ENCODE assay signal across 1 cellular context in genomic region chr10:73743905-73744689, GRCh38.
TF ChIP-seq lines count a peak whose summit lies in the region.

SEC24C (plus strand) TSS chr10:73744372; CDS start chr10:73746833, 2,461 bp downstream.

TF ChIP-seq in HepG2, 621 proteins besides CTCF, POLR2A, EP300 and RAD21 (continued from another document and continues in another):
- TF ChIP-seq ZNF142 (CRISPR knock-in tag; IDR thresholded peaks at IDR 0.05) (no peak), TGIF2 (CRISPR knock-in tag; IDR thresholded peaks at IDR 0.05) (peak; percentile 81; the same call in 1 of the 2 replicates), ARHGAP35 (CRISPR knock-in tag; IDR thresholded peaks at IDR 0.05; ENCODE audit: borderline replicate concordance) (no peak), ZSCAN9 (CRISPR knock-in tag; IDR thresholded peaks at IDR 0.05; ENCODE audit: borderline replicate concordance) (no peak), MLLT10 (CRISPR knock-in tag; IDR thresholded peaks at IDR 0.05) (no peak), ZBTB8A (CRISPR knock-in tag; IDR thresholded peaks at IDR 0.05; ENCODE audit: borderline replicate concordance, low read depth) (no peak), NFE2 (CRISPR knock-in tag; IDR thresholded peaks at IDR 0.05) (no peak), MXI1 (IDR thresholded peaks at IDR 0.05; ENCODE audit: borderline replicate concordance, low read depth, low read length) (peak; percentile 21; the same call in 1 of the 3 replicates), ONECUT2 (CRISPR knock-in tag; IDR thresholded peaks at IDR 0.05) (no peak), TBP (CRISPR knock-in tag; IDR thresholded peaks at IDR 0.05) (no peak), ZNF30 (CRISPR knock-in tag; IDR thresholded peaks at IDR 0.05) (no peak), ZNF343 (CRISPR knock-in tag; IDR thresholded peaks at IDR 0.05) (no peak), HMGXB3 (CRISPR knock-in tag; IDR thresholded peaks at IDR 0.05; ENCODE audit: borderline replicate concordance) (no peak), ZNF691 (CRISPR knock-in tag; IDR thresholded peaks at IDR 0.05; ENCODE audit: borderline replicate concordance, low read depth) (peak; percentile 13), MTF1 (CRISPR knock-in tag; IDR thresholded peaks at IDR 0.05) (no peak), SRSF9 (IDR thresholded peaks at IDR 0.05; ENCODE audit: borderline replicate concordance, insufficient read depth, low read depth, low read length, poor library complexity, severe bottlenecking) (no peak), ZSCAN12 (CRISPR knock-in tag; IDR thresholded peaks at IDR 0.05) (no peak), ZNF335 (CRISPR knock-in tag; IDR thresholded peaks at IDR 0.05) (no peak), PAF1 (CRISPR knock-in tag; IDR thresholded peaks at IDR 0.05) (no peak; the same call in 1 of the 2 replicates), NFE2L2 (IDR thresholded peaks at IDR 0.05; ENCODE audit: low read length) (no peak), ZMAT3 (CRISPR knock-in tag; conservative IDR thresholded peaks at IDR 0.05) (no peak; the same call in none of the 2 replicates), ZNF687 (CRISPR knock-in tag; IDR thresholded peaks at IDR 0.05) (peak; percentile 90), KAT2B (IDR thresholded peaks at IDR 0.05; ENCODE audit: borderline replicate concordance, low read depth, low read length) (no peak), ASH2L (IDR thresholded peaks at IDR 0.05; ENCODE audit: insufficient read length, low read depth, low read length) (peak; percentile 60), ZNF629 (CRISPR knock-in tag; conservative IDR thresholded peaks at IDR 0.05) (no peak), ZEB1 (IDR thresholded peaks at IDR 0.05; ENCODE audit: insufficient replicate concordance, low read depth) (no peak), RFXANK (CRISPR knock-in tag; IDR thresholded peaks at IDR 0.05) (0 out of 2 replicates have a peak, but pooled peaks have one; percentile 46)
- TF ChIP-seq, protein P1, sequence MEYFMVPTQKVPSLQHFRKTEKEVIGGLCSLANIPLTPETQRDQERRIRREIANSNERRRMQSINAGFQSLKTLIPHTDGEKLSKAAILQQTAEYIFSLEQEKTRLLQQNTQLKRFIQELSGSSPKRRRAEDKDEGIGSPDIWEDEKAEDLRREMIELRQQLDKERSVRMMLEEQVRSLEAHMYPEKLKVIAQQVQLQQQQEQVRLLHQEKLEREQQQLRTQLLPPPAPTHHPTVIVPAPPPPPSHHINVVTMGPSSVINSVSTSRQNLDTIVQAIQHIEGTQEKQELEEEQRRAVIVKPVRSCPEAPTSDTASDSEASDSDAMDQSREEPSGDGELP (IDR thresholded peaks at IDR 0.05; ENCODE audit: borderline replicate concordance, low read depth), result no peak; the same call in 1 of the 2 replicates
- TF ChIP-seq, protein P2, sequence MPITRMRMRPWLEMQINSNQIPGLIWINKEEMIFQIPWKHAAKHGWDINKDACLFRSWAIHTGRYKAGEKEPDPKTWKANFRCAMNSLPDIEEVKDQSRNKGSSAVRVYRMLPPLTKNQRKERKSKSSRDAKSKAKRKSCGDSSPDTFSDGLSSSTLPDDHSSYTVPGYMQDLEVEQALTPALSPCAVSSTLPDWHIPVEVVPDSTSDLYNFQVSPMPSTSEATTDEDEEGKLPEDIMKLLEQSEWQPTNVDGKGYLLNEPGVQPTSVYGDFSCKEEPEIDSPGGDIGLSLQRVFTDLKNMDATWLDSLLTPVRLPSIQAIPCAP (CRISPR knock-in tag; IDR thresholded peaks at IDR 0.05; ENCODE audit: low read depth), result no peak
- TF ChIP-seq, protein P3, sequence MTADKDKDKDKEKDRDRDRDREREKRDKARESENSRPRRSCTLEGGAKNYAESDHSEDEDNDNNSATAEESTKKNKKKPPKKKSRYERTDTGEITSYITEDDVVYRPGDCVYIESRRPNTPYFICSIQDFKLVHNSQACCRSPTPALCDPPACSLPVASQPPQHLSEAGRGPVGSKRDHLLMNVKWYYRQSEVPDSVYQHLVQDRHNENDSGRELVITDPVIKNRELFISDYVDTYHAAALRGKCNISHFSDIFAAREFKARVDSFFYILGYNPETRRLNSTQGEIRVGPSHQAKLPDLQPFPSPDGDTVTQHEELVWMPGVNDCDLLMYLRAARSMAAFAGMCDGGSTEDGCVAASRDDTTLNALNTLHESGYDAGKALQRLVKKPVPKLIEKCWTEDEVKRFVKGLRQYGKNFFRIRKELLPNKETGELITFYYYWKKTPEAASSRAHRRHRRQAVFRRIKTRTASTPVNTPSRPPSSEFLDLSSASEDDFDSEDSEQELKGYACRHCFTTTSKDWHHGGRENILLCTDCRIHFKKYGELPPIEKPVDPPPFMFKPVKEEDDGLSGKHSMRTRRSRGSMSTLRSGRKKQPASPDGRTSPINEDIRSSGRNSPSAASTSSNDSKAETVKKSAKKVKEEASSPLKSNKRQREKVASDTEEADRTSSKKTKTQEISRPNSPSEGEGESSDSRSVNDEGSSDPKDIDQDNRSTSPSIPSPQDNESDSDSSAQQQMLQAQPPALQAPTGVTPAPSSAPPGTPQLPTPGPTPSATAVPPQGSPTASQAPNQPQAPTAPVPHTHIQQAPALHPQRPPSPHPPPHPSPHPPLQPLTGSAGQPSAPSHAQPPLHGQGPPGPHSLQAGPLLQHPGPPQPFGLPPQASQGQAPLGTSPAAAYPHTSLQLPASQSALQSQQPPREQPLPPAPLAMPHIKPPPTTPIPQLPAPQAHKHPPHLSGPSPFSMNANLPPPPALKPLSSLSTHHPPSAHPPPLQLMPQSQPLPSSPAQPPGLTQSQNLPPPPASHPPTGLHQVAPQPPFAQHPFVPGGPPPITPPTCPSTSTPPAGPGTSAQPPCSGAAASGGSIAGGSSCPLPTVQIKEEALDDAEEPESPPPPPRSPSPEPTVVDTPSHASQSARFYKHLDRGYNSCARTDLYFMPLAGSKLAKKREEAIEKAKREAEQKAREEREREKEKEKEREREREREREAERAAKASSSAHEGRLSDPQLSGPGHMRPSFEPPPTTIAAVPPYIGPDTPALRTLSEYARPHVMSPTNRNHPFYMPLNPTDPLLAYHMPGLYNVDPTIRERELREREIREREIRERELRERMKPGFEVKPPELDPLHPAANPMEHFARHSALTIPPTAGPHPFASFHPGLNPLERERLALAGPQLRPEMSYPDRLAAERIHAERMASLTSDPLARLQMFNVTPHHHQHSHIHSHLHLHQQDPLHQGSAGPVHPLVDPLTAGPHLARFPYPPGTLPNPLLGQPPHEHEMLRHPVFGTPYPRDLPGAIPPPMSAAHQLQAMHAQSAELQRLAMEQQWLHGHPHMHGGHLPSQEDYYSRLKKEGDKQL (CRISPR knock-in tag; IDR thresholded peaks at IDR 0.05; ENCODE audit: low read depth), result no peak
